Comparison of ENCODE assay signal across 3 cellular contexts in the genomic region with DNA sequence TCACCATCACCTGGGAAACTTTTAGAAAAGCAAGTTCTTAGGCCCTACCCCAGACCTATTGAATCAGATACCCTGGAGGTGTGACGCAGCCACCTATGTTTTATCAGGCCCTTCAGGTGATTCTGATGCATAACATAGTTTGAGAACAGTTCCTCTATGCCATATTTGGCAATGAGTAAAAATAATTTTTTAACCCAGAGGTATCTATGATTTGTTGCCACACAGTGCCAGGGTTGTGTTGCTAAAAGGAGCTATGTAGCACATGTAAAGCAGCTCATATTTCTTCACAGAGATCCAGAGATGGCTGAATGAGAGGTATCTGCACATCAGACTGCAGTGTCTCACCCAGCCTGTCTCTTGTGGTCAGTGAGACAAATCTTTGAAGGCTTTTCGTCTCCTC.
"Had no signal": no experiment of that assay in that cellular context is flagged by ENCODE, and none has a peak within 500 bp of the region (broad histone marks: within the 10 kb centered on the region; RNA-seq: fewer than 3 reads in every experiment).

No MANE protein-coding gene starts in this region.

- H3K4me3 ChIP-seq: GM12878 had no signal

- DNase-seq: GDM1, GF-D8 had no signal

- ATAC-seq: GM12878 had no signal
